Comparison of ENCODE assay signal across 30 cellular contexts in genomic region chr1:147738739-147739476, GRCh38. TPM values are rescaled to one million over a fixed set of nuclear protein-coding genes. Genes with fewer than 3 reads are reported as not detected.
"Had no signal": no experiment of that assay in that cellular context is flagged by ENCODE, and none has a peak within 500 bp of the region (broad histone marks: within the 10 kb centered on the region; RNA-seq: fewer than 3 reads in every experiment).

No MANE protein-coding gene starts in this region.

- H3K27ac ChIP-seq: brain microvascular endothelial cell, cardiac muscle cell had no signal

- H3K4me3 ChIP-seq: cardiac muscle cell had no signal

- H3K36me3 Mint-ChIP-seq: activated naive CD8-positive, alpha-beta T cell treated with anti-CD3 and anti-CD28 coated beads for 36 hours; T-cell had no signal

- H3K27ac Mint-ChIP-seq: activated CD4-positive, alpha-beta T cell treated with anti-CD3 and anti-CD28 coated beads, Interleukin-2, amount 10 ng/mL, durations not matched to agents 24 days and 14 days; activated CD8-positive, alpha-beta T cell treated with anti-CD3 and anti-CD28 coated beads for 36 hours; activated naive CD8-positive, alpha-beta T cell treated with anti-CD3 and anti-CD28 coated beads for 36 hours; activated T-cell treated with anti-CD3 and anti-CD28 coated beads, Interleukin-2, amount 50 U/mL, for 72 hours; activated T-helper 17 cell treated with anti-CD3 and anti-CD28 coated beads, Interleukin-2, amount 50 U/mL, for 72 hours; T-cell; T-helper 17 cell had no signal

- H3K36me3 ChIP-seq: brain microvascular endothelial cell, cardiac muscle cell had no signal

- H3K27me3 ChIP-seq: brain microvascular endothelial cell had no signal

- H3K4me3 Mint-ChIP-seq: activated CD4-positive, alpha-beta T cell treated with anti-CD3 and anti-CD28 coated beads, Interleukin-2, amount 10 ng/mL, durations not matched to agents 24 days and 14 days; activated CD8-positive, alpha-beta T cell treated with anti-CD3 and anti-CD28 coated beads for 36 hours; activated naive CD8-positive, alpha-beta T cell treated with anti-CD3 and anti-CD28 coated beads for 36 hours; activated T-cell treated with anti-CD3 and anti-CD28 coated beads, Interleukin-2, amount 50 U/mL, for 72 hours; activated T-helper 17 cell treated with anti-CD3 and anti-CD28 coated beads, Interleukin-2, amount 50 U/mL, for 72 hours; T-cell; T-helper 17 cell had no signal

- H3K27me3 Mint-ChIP-seq: activated CD8-positive, alpha-beta T cell treated with anti-CD3 and anti-CD28 coated beads for 36 hours; activated naive CD8-positive, alpha-beta T cell treated with anti-CD3 and anti-CD28 coated beads for 36 hours; activated T-helper 17 cell treated with anti-CD3 and anti-CD28 coated beads, Interleukin-2, amount 50 U/mL, for 72 hours; T-cell had no signal

- H3K9me3 Mint-ChIP-seq: activated CD4-positive, alpha-beta T cell treated with anti-CD3 and anti-CD28 coated beads, Interleukin-2, amount 10 ng/mL, durations not matched to agents 24 days and 14 days; activated CD8-positive, alpha-beta T cell treated with anti-CD3 and anti-CD28 coated beads for 36 hours; activated naive CD8-positive, alpha-beta T cell treated with anti-CD3 and anti-CD28 coated beads for 36 hours; activated T-cell treated with anti-CD3 and anti-CD28 coated beads, Interleukin-2, amount 50 U/mL, for 72 hours; activated T-helper 17 cell treated with anti-CD3 and anti-CD28 coated beads, Interleukin-2, amount 50 U/mL, for 72 hours; T-cell had no signal

- DNase-seq: activated CD4-positive, alpha-beta T cell treated with anti-CD3 and anti-CD28 coated beads, Interleukin-2, amount 10 ng/mL, durations not matched to agents 24 days and 14 days; activated CD4-positive, alpha-beta T cell treated with anti-CD3 and anti-CD28 coated beads, Interleukin-2, amount 50 U/mL, for 4 hours; activated CD8-positive, alpha-beta T cell treated with anti-CD3 and anti-CD28 coated beads for 36 hours; activated effector memory CD4-positive, alpha-beta T cell treated with anti-CD3 and anti-CD28 coated beads, Interleukin-2, amount 50 U/mL, for 16 hours; activated naive CD4-positive, alpha-beta T cell; activated naive CD4-positive, alpha-beta T cell treated with anti-CD3 and anti-CD28 coated beads, Interleukin-2, amount 50 U/mL, for 16 hours; activated naive CD8-positive, alpha-beta T cell treated with anti-CD3 and anti-CD28 coated beads for 36 hours; activated T-cell treated with anti-CD3 and anti-CD28 coated beads, Interleukin-2, amount 50 U/mL, for 1 hour; activated T-cell treated with anti-CD3 and anti-CD28 coated beads, Interleukin-2, amount 50 U/mL, for 72 hours; amniotic stem cell; aorta; brain microvascular endothelial cell; Karpas-422; KBM-7; NCI-H1105 treated with DMSO at 0.1 percent for 48 hours; NCI-H1436; NCI-H1694; NCI-H2029; NCI-H345; NCI-H524 treated with DMSO at 0.1 percent for 48 hours; SIG-M5; T-cell; T-helper 17 cell; T-helper 9 cell had no signal

- ATAC-seq: activated CD8-positive, alpha-beta T cell treated with anti-CD3 and anti-CD28 coated beads for 36 hours; activated T-cell treated with anti-CD3 and anti-CD28 coated beads, Interleukin-2, amount 50 U/mL, for 72 hours; activated T-helper 17 cell treated with anti-CD3 and anti-CD28 coated beads, Interleukin-2, amount 50 U/mL, for 72 hours; Panc1; SK-N-SH treated with all-trans-retinoic acid at 6 μM for 48 hours; T-cell; T-helper 17 cell had no signal

RNA-seq across cellular contexts. Expression of gene GJA5, which starts 21.5 kb away (rescaled TPM):
- total RNA-seq: activated CD4-positive, alpha-beta T cell treated with anti-CD3 and anti-CD28 coated beads, Interleukin-2, amount 10 ng/mL, durations not matched to agents 24 days and 14 days; activated CD8-positive, alpha-beta memory T cell treated with anti-CD3 and anti-CD28 coated beads for 36 hours; activated CD8-positive, alpha-beta T cell treated with anti-CD3 and anti-CD28 coated beads for 36 hours; activated naive CD8-positive, alpha-beta T cell treated with anti-CD3 and anti-CD28 coated beads for 36 hours; activated T-cell treated with anti-CD3 and anti-CD28 coated beads, Interleukin-2, amount 50 U/mL, for 72 hours; activated T-helper 17 cell treated with anti-CD3 and anti-CD28 coated beads, Interleukin-2, amount 50 U/mL, for 72 hours; SK-MEL-5; T-cell; T-helper 17 cell had no signal
